12 cellular contexts compared by ENCODE assay signal in the genomic region with DNA sequence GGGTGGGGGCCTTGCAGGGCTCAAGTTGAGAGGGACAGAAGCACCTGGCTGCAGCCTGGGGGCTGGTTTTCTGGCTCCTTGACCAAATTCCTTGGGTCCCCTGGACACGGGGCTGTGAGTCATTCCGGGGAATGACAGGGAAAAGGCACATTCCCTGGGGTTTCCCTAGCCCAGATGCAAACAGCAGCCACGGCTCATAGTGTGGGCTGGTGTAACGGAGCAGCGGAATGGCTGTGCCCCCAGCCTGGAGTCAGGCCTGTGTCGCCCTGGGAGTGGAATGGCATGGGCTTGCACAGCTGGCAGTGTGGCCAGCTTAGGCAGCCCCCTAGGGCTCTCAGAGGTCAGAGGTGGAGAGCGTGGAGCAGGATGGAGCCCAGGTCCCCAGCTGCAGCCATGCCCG.
DNase-seq lines count a peak whose midpoint lies in the region; TF ChIP-seq lines count a peak whose summit lies in the region.
"Had no signal": no experiment of that assay in that cellular context is flagged by ENCODE, and none has a peak within 500 bp of the region (broad histone marks: within the 10 kb centered on the region; RNA-seq: fewer than 3 reads in every experiment).

No MANE protein-coding gene starts in this region.

- CTCF ChIA-PET in activated CD4-positive, alpha-beta T cell treated with anti-CD3 and anti-CD28 coated beads, Interleukin-2, amount 10 ng/mL, durations not matched to agents 7 days and 5 days (lab: Charles Lee): no interaction called here

- no peaks in the 10 kb centered on the region for H3K9me3 Mint-ChIP-seq in activated CD4-positive, alpha-beta T cell treated with anti-CD3 and anti-CD28 coated beads, Interleukin-2, amount 10 ng/mL, durations not matched to agents 7 days and 5 days

- POLR2A ChIA-PET in activated CD4-positive, alpha-beta T cell treated with anti-CD3 and anti-CD28 coated beads, Interleukin-2, amount 10 ng/mL, durations not matched to agents 7 days and 5 days (lab: Charles Lee): no interaction called here

- H3K4me1 ChIP-seq in transverse colon: peaks cover 16 to 34% (median 27%) of the 10 kb centered on the region in 4 donors

- H3K4me3 ChIP-seq in transverse colon: no peak overlapping the region
- H3K4me3 ChIP-seq: MG63, tibial artery had no signal

- H3K4me3 Mint-ChIP-seq in activated CD4-positive, alpha-beta T cell treated with anti-CD3 and anti-CD28 coated beads, Interleukin-2, amount 10 ng/mL, durations not matched to agents 7 days and 5 days: no peak overlapping the region
- H3K4me3 Mint-ChIP-seq: naive thymus-derived CD4-positive, alpha-beta T cell had no signal

- H3K4me1 Mint-ChIP-seq in activated CD4-positive, alpha-beta T cell treated with anti-CD3 and anti-CD28 coated beads, Interleukin-2, amount 10 ng/mL, durations not matched to agents 7 days and 5 days: peaks cover 12% of the 10 kb centered on the region

- peak; percentile 2 for DNase-seq in activated CD4-positive, alpha-beta T cell treated with anti-CD3 and anti-CD28 coated beads, Interleukin-2, amount 10 ng/mL, durations not matched to agents 7 days and 5 days
- no peak for DNase-seq in activated CD4-positive, alpha-beta T cell treated with anti-CD3 and anti-CD28 coated beads, Interleukin-2, amount 50 U/mL, for 1 hour
- DNase-seq in astrocyte of the hippocampus (ENCODE audit: low read depth, low spot score) (peak; percentile 86), iPS-NIHi11 (ENCODE audit: low spot score) (peak; percentile 32), transverse colon (no peak), NCI-H510A treated with DMSO at 0.1 percent for 48 hours (lab: John Stamatoyannopoulos, UW) (no peak), NCI-H1436 treated with DMSO at 0.1 percent for 48 hours (lab: John Stamatoyannopoulos, UW) (no peak)
- no peak for DNase-seq in stimulated activated CD4-positive, alpha-beta T cell treated with anti-CD3 and anti-CD28 coated beads, Interleukin-12 subunit alpha, Interleukin-12 subunit beta, amount 100 ng/mL, for 4 hours
- DNase-seq: amniotic stem cell, MG63 had no signal

- H3K36me3 ChIP-seq in transverse colon: no peaks in the 10 kb centered on the region
- H3K36me3 ChIP-seq: MG63, tibial artery had no signal

- H3K9me3 ChIP-seq in transverse colon: no peaks in the 10 kb centered on the region
- H3K9me3 ChIP-seq: MG63, tibial artery had no signal

- TF ChIP-seq CTCF in transverse colon (IDR thresholded peaks at IDR 0.05): no peak

- no peak for TF ChIP-seq POLR2A in transverse colon (IDR thresholded peaks at IDR 0.05)

- no peaks in the 10 kb centered on the region for H3K27me3 Mint-ChIP-seq in activated CD4-positive, alpha-beta T cell treated with anti-CD3 and anti-CD28 coated beads, Interleukin-2, amount 10 ng/mL, durations not matched to agents 7 days and 5 days
- H3K27me3 Mint-ChIP-seq: naive thymus-derived CD4-positive, alpha-beta T cell had no signal

- H3K27me3 ChIP-seq in transverse colon: no peaks in the 10 kb centered on the region
- H3K27me3 ChIP-seq: MG63, tibial artery had no signal

- H3K27ac ChIP-seq in transverse colon: peak overlapping the region; percentile 80 to 92 (median 86)

- H3K36me3 Mint-ChIP-seq in activated CD4-positive, alpha-beta T cell treated with anti-CD3 and anti-CD28 coated beads, Interleukin-2, amount 10 ng/mL, durations not matched to agents 7 days and 5 days (ENCODE audit: low read depth): no peaks in the 10 kb centered on the region

- WGBS in transverse colon (ENCODE audit: low coverage in 1 of 2), 2 donors: 60 to 65% methylated on average over 1 to 8 of the region's 8 CpGs

- in situ Hi-C loops in transverse colon (cut with MboI; ENCODE audit: low pct_ligation_motif_present in 1 of 4, low pct_unique_long_range_greater_than_20kb in 1 of 4, low sequenced_read_pairs in 3 of 4): no loop called here

- H3K27ac Mint-ChIP-seq in activated CD4-positive, alpha-beta T cell treated with anti-CD3 and anti-CD28 coated beads, Interleukin-2, amount 10 ng/mL, durations not matched to agents 7 days and 5 days: no peak overlapping the region

- no peak for TF ChIP-seq EP300 in transverse colon (IDR thresholded peaks at IDR 0.05; ENCODE audit: low read depth)

- intact Hi-C loops in transverse colon (cut with DNase I; ENCODE audit: low total_unique reads): loop anchor here (10.0 kb wide), 1 partner anchor 107 kb away; the partner anchor contains the start of gene CDKN1C

Comparison
In these comparisons a context has a peak if more than half of its experiments do, and no peak if none do; other contexts are left out.
1. DNase-seq: peak in activated CD4-positive, alpha-beta T cell treated with anti-CD3 and anti-CD28 coated beads, Interleukin-2, amount 10 ng/mL, durations not matched to agents 7 days and 5 days (single experiment), astrocyte of the hippocampus (single experiment) and iPS-NIHi11 (single experiment); none in activated CD4-positive, alpha-beta T cell treated with anti-CD3 and anti-CD28 coated beads, Interleukin-2, amount 50 U/mL, for 1 hour (single experiment), transverse colon (single experiment), NCI-H510A treated with DMSO at 0.1 percent for 48 hours (single experiment), stimulated activated CD4-positive, alpha-beta T cell treated with anti-CD3 and anti-CD28 coated beads, Interleukin-12 subunit alpha, Interleukin-12 subunit beta, amount 100 ng/mL, for 4 hours (single experiment) and NCI-H1436 treated with DMSO at 0.1 percent for 48 hours (single experiment).